29 cellular contexts compared by ENCODE assay signal in genomic region chr9:86599565-86599964, GRCh38.
"Had no signal": no experiment of that assay in that cellular context is flagged by ENCODE, and none has a peak within 500 bp of the region (broad histone marks: within the 10 kb centered on the region; RNA-seq: fewer than 3 reads in every experiment).

No MANE protein-coding gene starts in this region.

- H3K36me3 ChIP-seq: breast epithelium, esophagus squamous epithelium, gastrocnemius medialis, neutrophil, pancreas, prostate gland, sigmoid colon, thyroid gland had no signal

- H3K9me3 Mint-ChIP-seq: activated B cell treated with CpG ODN at 0.5 μM for 24 hours; activated CD8-positive, alpha-beta T cell treated with anti-CD3 and anti-CD28 coated beads for 36 hours; activated naive CD4-positive, alpha-beta T cell treated with anti-CD3 and anti-CD28 coated beads, Interleukin-2, amount 50 U/mL, for 72 hours; naive thymus-derived CD8-positive, alpha-beta T cell; stimulated activated effector memory CD8-positive, alpha-beta T cell treated with anti-CD3 and anti-CD28 coated beads, Interleukin-12 subunit alpha, Interleukin-12 subunit beta, amount 100 ng/mL, for 72 hours; stimulated activated naive CD8-positive, alpha-beta T cell treated with anti-CD3 and anti-CD28 coated beads, Interleukin-15, amount 100 ng/mL, for 72 hours; T-helper 2 cell treated with Interferon-gamma antibody and Interleukin-4, amounts not matched to agents 5 μg/mL and 100 μg/mL, for 36 hours had no signal

- H3K36me3 Mint-ChIP-seq: naive thymus-derived CD8-positive, alpha-beta T cell; stimulated activated effector memory CD8-positive, alpha-beta T cell treated with anti-CD3 and anti-CD28 coated beads, Interleukin-12 subunit alpha, Interleukin-12 subunit beta, amount 100 ng/mL, for 72 hours had no signal

- H3K4me3 Mint-ChIP-seq: activated B cell treated with CpG ODN at 0.5 μM for 24 hours; activated CD8-positive, alpha-beta T cell treated with anti-CD3 and anti-CD28 coated beads for 36 hours; activated T-cell treated with anti-CD3 and anti-CD28 coated beads, Interleukin-2, amount 50 U/mL, for 72 hours; central memory CD8-positive, alpha-beta T cell; naive thymus-derived CD8-positive, alpha-beta T cell; stimulated activated effector memory CD8-positive, alpha-beta T cell treated with anti-CD3 and anti-CD28 coated beads, Interleukin-12 subunit alpha, Interleukin-12 subunit beta, amount 100 ng/mL, for 72 hours; stimulated activated naive CD8-positive, alpha-beta T cell treated with anti-CD3 and anti-CD28 coated beads, Interleukin-15, amount 100 ng/mL, for 72 hours; T-helper 2 cell treated with Interferon-gamma antibody and Interleukin-4, amounts not matched to agents 5 μg/mL and 100 μg/mL, for 36 hours had no signal

- DNase-seq: activated B cell treated with CpG ODN at 0.5 μM for 24 hours; activated CD4-positive, alpha-beta T cell treated with anti-CD3 and anti-CD28 coated beads, Interleukin-2, amount 50 U/mL, for 1 hour; activated CD8-positive, alpha-beta T cell treated with anti-CD3 and anti-CD28 coated beads for 36 hours; activated naive CD4-positive, alpha-beta T cell; activated T-cell treated with anti-CD3 and anti-CD28 coated beads, Interleukin-2, amount 50 U/mL, for 72 hours; dermis blood vessel endothelial cell; effector CD4-positive, alpha-beta T cell; esophagus squamous epithelium; gastrocnemius medialis; glutamatergic neuron; islet precursor cell; midbrain; naive thymus-derived CD8-positive, alpha-beta T cell; pancreas; retina; sigmoid colon; small intestine; stimulated activated CD4-positive, alpha-beta T cell treated with anti-CD3 and anti-CD28 coated beads, Interleukin-4, amount 100 ng/mL, for 24 hours; stimulated activated naive CD8-positive, alpha-beta T cell treated with anti-CD3 and anti-CD28 coated beads, Interleukin-15, amount 100 ng/mL, for 72 hours; T-helper 1 cell; thyroid gland had no signal

- H3K4me1 Mint-ChIP-seq: activated B cell treated with CpG ODN at 0.5 μM for 24 hours; central memory CD8-positive, alpha-beta T cell; naive thymus-derived CD8-positive, alpha-beta T cell; stimulated activated effector memory CD8-positive, alpha-beta T cell treated with anti-CD3 and anti-CD28 coated beads, Interleukin-12 subunit alpha, Interleukin-12 subunit beta, amount 100 ng/mL, for 72 hours; stimulated activated naive CD8-positive, alpha-beta T cell treated with anti-CD3 and anti-CD28 coated beads, Interleukin-15, amount 100 ng/mL, for 72 hours had no signal

- H3K9me3 ChIP-seq: breast epithelium, esophagus squamous epithelium, gastrocnemius medialis, neutrophil, pancreas, prostate gland, sigmoid colon, thyroid gland had no signal

- H3K4me1 ChIP-seq: prostate gland had no signal

- H3K27ac Mint-ChIP-seq: activated B cell treated with CpG ODN at 0.5 μM for 24 hours; activated CD8-positive, alpha-beta T cell treated with anti-CD3 and anti-CD28 coated beads for 36 hours; activated naive CD4-positive, alpha-beta T cell treated with anti-CD3 and anti-CD28 coated beads, Interleukin-2, amount 50 U/mL, for 72 hours; activated T-cell treated with anti-CD3 and anti-CD28 coated beads, Interleukin-2, amount 50 U/mL, for 72 hours; naive thymus-derived CD8-positive, alpha-beta T cell; stimulated activated effector memory CD8-positive, alpha-beta T cell treated with anti-CD3 and anti-CD28 coated beads, Interleukin-12 subunit alpha, Interleukin-12 subunit beta, amount 100 ng/mL, for 72 hours; stimulated activated naive CD8-positive, alpha-beta T cell treated with anti-CD3 and anti-CD28 coated beads, Interleukin-15, amount 100 ng/mL, for 72 hours; T-helper 2 cell treated with Interferon-gamma antibody and Interleukin-4, amounts not matched to agents 5 μg/mL and 100 μg/mL, for 36 hours had no signal

- H3K27ac ChIP-seq: breast epithelium, epithelial cell of prostate, esophagus squamous epithelium, gastrocnemius medialis, neutrophil, pancreas, prostate gland, thyroid gland had no signal

- H3K4me3 ChIP-seq: breast epithelium, esophagus squamous epithelium, gastrocnemius medialis, pancreas, prostate gland, sigmoid colon, thyroid gland had no signal

- H3K27me3 ChIP-seq: breast epithelium, gastrocnemius medialis, neutrophil, pancreas, sigmoid colon, thyroid gland had no signal
